ENCODE assay signal across 8 cellular contexts in the genomic region with DNA sequence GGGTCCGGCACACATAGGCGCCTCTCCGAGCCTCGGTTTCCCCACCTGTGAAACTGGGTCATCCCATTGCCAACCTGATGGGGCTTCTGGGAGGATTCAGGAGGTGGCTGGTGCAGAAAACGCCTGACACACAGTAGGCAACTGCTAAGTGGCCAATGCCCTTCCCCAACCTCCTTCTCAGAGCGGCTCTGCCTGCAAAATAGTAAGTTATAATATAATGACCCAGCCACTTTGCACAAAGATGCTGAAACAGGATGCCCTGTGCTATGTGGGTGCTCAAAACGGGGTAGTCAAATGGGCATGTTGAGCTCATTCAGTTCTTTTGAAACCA. TPM values are rescaled to one million over a fixed set of nuclear protein-coding genes. Genes with fewer than 3 reads are reported as not detected.
A peak's percentile ranks its signal among the peaks of the same experiment; 100 is the strongest.
DNase-seq lines count a peak whose midpoint lies in the region; ATAC-seq and TF ChIP-seq lines count a peak whose summit lies in the region.

No MANE protein-coding gene starts in this region.

- WGBS in ectodermal cell, 2 experiments: 19% methylated on average over 7 of the region's 7 CpGs

- no peak overlapping the region for H3K9ac ChIP-seq in neural progenitor cell

- H3K9me3 ChIP-seq in MG63: no peaks in the 10 kb centered on the region
- H3K9me3 ChIP-seq in ectodermal cell (ENCODE audit: control insufficient read depth, low read length): no peaks in the 10 kb centered on the region
- no peaks in the 10 kb centered on the region for H3K9me3 ChIP-seq in neural progenitor cell (ENCODE audit: low read depth)

- H3K4me1 Mint-ChIP-seq in neural progenitor cell: peaks cover 6% of the 10 kb centered on the region

- peak overlapping the region; percentile 83 for H3K4me3 Mint-ChIP-seq in neural progenitor cell

- no peaks in the 10 kb centered on the region for H3K36me3 Mint-ChIP-seq in neural progenitor cell

- H3K36me3 ChIP-seq in MG63 (no peaks in the 10 kb centered on the region), ectodermal cell (ENCODE audit: control insufficient read depth, insufficient read depth, low read length) (no peaks in the 10 kb centered on the region), neural progenitor cell (no peaks in the 10 kb centered on the region)

- H2AFZ ChIP-seq in neural progenitor cell (replicated peaks): peak overlapping the region; percentile 82

- ATAC-seq in GM21825 (IDR thresholded peaks at IDR 0.05; ENCODE audit: unreplicated experiment): no peak

- H3K27ac ChIP-seq in ectodermal cell (ENCODE audit: insufficient read depth, low read depth, low read length, poor library complexity, severe bottlenecking) (no peak overlapping the region), neural progenitor cell (no peak overlapping the region)

- H3K27me3 ChIP-seq in MG63 (no peaks in the 10 kb centered on the region), ectodermal cell (ENCODE audit: control insufficient read depth, insufficient read depth, low read length, poor library complexity, severe bottlenecking) (peaks cover 8% of the 10 kb centered on the region), neural progenitor cell (peaks cover 4% of the 10 kb centered on the region)

- no peaks in the 10 kb centered on the region for H3K9me3 Mint-ChIP-seq in neural progenitor cell

- DNase-seq in CD1c-positive myeloid dendritic cell (ENCODE audit: extremely low spot score) (peak; percentile 46), MG63 (no peak), neural progenitor cell (ENCODE audit: low spot score) (no peak), NCI-H446 treated with DMSO at 0.1 percent for 48 hours (lab: John Stamatoyannopoulos, UW) (no peak), GF-D8 (lab: John Stamatoyannopoulos, UW) (no peak), NCI-H1694 (lab: John Stamatoyannopoulos, UW) (no peak)

- H3K4me2 ChIP-seq in neural progenitor cell: peak overlapping the region; percentile 76

- no peak for TF ChIP-seq CTCF in neural progenitor cell (IDR thresholded peaks at IDR 0.05)

- H3K27ac Mint-ChIP-seq in neural progenitor cell: no peak overlapping the region

- H3K4me3 ChIP-seq in MG63 (peak overlapping the region; percentile 55), ectodermal cell (ENCODE audit: insufficient read depth, low read depth, low read length) (peak overlapping the region; percentile 73), neural progenitor cell (peak overlapping the region; percentile 84)

- H3K4me1 ChIP-seq in ectodermal cell (ENCODE audit: control insufficient read depth, insufficient read depth, low read length) (no peaks in the 10 kb centered on the region), neural progenitor cell (peaks cover 5% of the 10 kb centered on the region)

- H4K20me1 ChIP-seq in neural progenitor cell (ENCODE audit: low read depth): no peaks in the 10 kb centered on the region

- peaks cover 6% of the 10 kb centered on the region for H3K27me3 Mint-ChIP-seq in neural progenitor cell (ENCODE audit: insufficient read depth, low read depth)

- no peaks in the 10 kb centered on the region for H3K79me2 ChIP-seq in neural progenitor cell (ENCODE audit: low read depth)

- peaks cover 5% of the 10 kb centered on the region for H3F3A ChIP-seq in neural progenitor cell (ENCODE audit: low read depth)

RNA-seq across cellular contexts. Expression of a gene that starts 0.5 kb away (rescaled TPM):
- total RNA-seq in MG63 (2014; rRNA removed; shearing (Covaris generic); ENCODE audit: low replicate concordance): 60.2 and 89.4 TPM in 2 replicates
- polyA plus RNA-seq in ectodermal cell (2013, experiment 1 of 4): 22.6 TPM
- 22.9 TPM for polyA plus RNA-seq in ectodermal cell (2013, experiment 2 of 4)
- 25.8 TPM for polyA plus RNA-seq in ectodermal cell (2013, experiment 3 of 4)
- 26.1 TPM for polyA plus RNA-seq in ectodermal cell (2013, experiment 4 of 4)
- total RNA-seq in neural progenitor cell (ENCODE audit: low replicate concordance): 27.0 and 72.7 TPM in 2 replicates

RNA-seq across cellular contexts. Expression of a gene that starts 23.4 kb away (rescaled TPM):
- total RNA-seq in MG63 (2014; rRNA removed; shearing (Covaris generic); ENCODE audit: low replicate concordance): 17.0 and 39.8 TPM in 2 replicates
- 152 TPM for polyA plus RNA-seq in ectodermal cell (2013, experiment 1 of 4)
- 138 TPM for polyA plus RNA-seq in ectodermal cell (2013, experiment 2 of 4)
- 113 TPM for polyA plus RNA-seq in ectodermal cell (2013, experiment 3 of 4)
- polyA plus RNA-seq in ectodermal cell (2013, experiment 4 of 4): 124 TPM
- total RNA-seq in neural progenitor cell (ENCODE audit: low replicate concordance): 17.1 and 32.3 TPM in 2 replicates

RNA-seq across cellular contexts. Expression of a gene that starts 31.2 kb away (rescaled TPM):
- total RNA-seq in MG63 (2014; rRNA removed; shearing (Covaris generic); ENCODE audit: low replicate concordance): 95.3 and 126 TPM in 2 replicates
- polyA plus RNA-seq in ectodermal cell (2013, experiment 1 of 4): 538 TPM
- polyA plus RNA-seq in ectodermal cell (2013, experiment 2 of 4): 488 TPM
- polyA plus RNA-seq in ectodermal cell (2013, experiment 3 of 4): 267 TPM
- polyA plus RNA-seq in ectodermal cell (2013, experiment 4 of 4): 313 TPM
- 118 and 156 TPM in 2 replicates for total RNA-seq in neural progenitor cell (ENCODE audit: low replicate concordance)

RNA-seq across cellular contexts. Expression of a gene that starts 49.6 kb away (rescaled TPM):
- total RNA-seq in MG63 (2014; rRNA removed; shearing (Covaris generic); ENCODE audit: low replicate concordance): 46.7 and 64.6 TPM in 2 replicates
- 15.6 TPM for polyA plus RNA-seq in ectodermal cell (2013, experiment 1 of 4)
- 10.1 TPM for polyA plus RNA-seq in ectodermal cell (2013, experiment 2 of 4)
- 11.6 TPM for polyA plus RNA-seq in ectodermal cell (2013, experiment 3 of 4)
- polyA plus RNA-seq in ectodermal cell (2013, experiment 4 of 4): 13.5 TPM
- total RNA-seq in neural progenitor cell (ENCODE audit: low replicate concordance): 1.9 TPM in 1 of 2 replicates, not detected in the other
